ENCODE assay signal across 21 cellular contexts in genomic region chrX:154991476-154991875, GRCh38. TPM values are rescaled to one million over a fixed set of nuclear protein-coding genes. Genes with fewer than 3 reads are reported as not detected.
DNase-seq lines count a peak whose midpoint lies in the region; ATAC-seq and TF ChIP-seq lines count a peak whose summit lies in the region.
"Had no signal": no experiment of that assay in that cellular context is flagged by ENCODE, and none has a peak within 500 bp of the region (broad histone marks: within the 10 kb centered on the region; RNA-seq: fewer than 3 reads in every experiment).

No MANE protein-coding gene starts in this region.

- peaks cover 20% of the 10 kb centered on the region for H3K4me1 Mint-ChIP-seq in activated CD4-positive, alpha-beta T cell treated with anti-CD3 and anti-CD28 coated beads for 36 hours
- peaks cover 12% of the 10 kb centered on the region for H3K4me1 Mint-ChIP-seq in activated CD4-positive, alpha-beta T cell treated with anti-CD3 and anti-CD28 coated beads, Interleukin-2, amount 10 ng/mL, durations not matched to agents 24 days and 14 days
- peaks cover 23% of the 10 kb centered on the region for H3K4me1 Mint-ChIP-seq in activated naive CD8-positive, alpha-beta T cell treated with anti-CD3 and anti-CD28 coated beads, Interleukin-2, amount 50 U/mL, for 24 hours

- no peaks in the 10 kb centered on the region for H3K27me3 ChIP-seq in GM06990 (replicated peaks; ENCODE audit: control insufficient read depth, insufficient read depth, low read length)

- H3K36me3 Mint-ChIP-seq in activated CD4-positive, alpha-beta T cell treated with anti-CD3 and anti-CD28 coated beads for 36 hours (ENCODE audit: low read depth): no peaks in the 10 kb centered on the region
- no peaks in the 10 kb centered on the region for H3K36me3 Mint-ChIP-seq in activated CD4-positive, alpha-beta T cell treated with anti-CD3 and anti-CD28 coated beads, Interleukin-2, amount 10 ng/mL, durations not matched to agents 24 days and 14 days (ENCODE audit: low read depth)
- H3K36me3 Mint-ChIP-seq in activated naive CD8-positive, alpha-beta T cell treated with anti-CD3 and anti-CD28 coated beads, Interleukin-2, amount 50 U/mL, for 24 hours (ENCODE audit: low read depth): no peaks in the 10 kb centered on the region
- H3K36me3 Mint-ChIP-seq: CD4-positive, alpha-beta memory T cell had no signal

- H3K27ac Mint-ChIP-seq in activated CD4-positive, alpha-beta T cell treated with anti-CD3 and anti-CD28 coated beads for 36 hours: no peak overlapping the region
- no peak overlapping the region for H3K27ac Mint-ChIP-seq in activated CD4-positive, alpha-beta T cell treated with anti-CD3 and anti-CD28 coated beads, Interleukin-2, amount 10 ng/mL, durations not matched to agents 24 days and 14 days
- H3K27ac Mint-ChIP-seq in activated naive CD8-positive, alpha-beta T cell treated with anti-CD3 and anti-CD28 coated beads, Interleukin-2, amount 50 U/mL, for 24 hours: peak overlapping the region; percentile 52
- H3K27ac Mint-ChIP-seq: CD4-positive, alpha-beta memory T cell had no signal

- H3K36me3 ChIP-seq in GM06990 (ENCODE audit: control insufficient read depth, insufficient read depth, low read length): no peaks in the 10 kb centered on the region
- H3K36me3 ChIP-seq: BLaER1 treated with 17β-estradiol and CSF1 and Interleukin-3, amounts not matched to agents 10 nM and 100 nM had no signal

- no peak for DNase-seq in activated CD4-positive, alpha-beta T cell treated with anti-CD3 and anti-CD28 coated beads for 36 hours
- no peak for DNase-seq in activated CD4-positive, alpha-beta T cell treated with anti-CD3 and anti-CD28 coated beads, Interleukin-2, amount 10 ng/mL, durations not matched to agents 24 days and 14 days
- DNase-seq in GM06990 (ENCODE audit: extremely low read depth, insufficient read length) (peak; percentile 30), cerebellar nuclear complex (lab: John Stamatoyannopoulos, UW) (no peak)
- DNase-seq in activated naive CD8-positive, alpha-beta T cell treated with anti-CD3 and anti-CD28 coated beads, Interleukin-2, amount 50 U/mL, for 24 hours: no peak
- DNase-seq in stimulated activated naive CD8-positive, alpha-beta T cell treated with anti-CD3 and anti-CD28 coated beads, Interleukin-15, Interleukin-2, amounts not matched to agents 100 U/mL and 50 U/mL, for 24 hours: no peak
- DNase-seq: Caco-2; CD4-positive, alpha-beta memory T cell; DND-41; Karpas-422; MV-4-11; NCI-H1105 treated with DMSO at 0.1 percent for 48 hours; NCI-H2029 treated with DMSO at 0.1 percent for 48 hours; NCI-H226; NCI-H510A treated with DMSO at 0.1 percent for 48 hours; NCI-H748 treated with DMSO at 0.1 percent for 48 hours; PC-9; SIG-M5 had no signal

- TF ChIP-seq CTCF in GM06990 (IDR thresholded peaks at IDR 0.05; ENCODE audit: insufficient read depth, low read length, poor library complexity, severe bottlenecking): no peak

- no peak overlapping the region for H3K4me3 ChIP-seq in GM06990 (replicated peaks; ENCODE audit: low read depth, low read length)
- H3K4me3 ChIP-seq: BLaER1 treated with 17β-estradiol and CSF1 and Interleukin-3, amounts not matched to agents 10 nM and 100 nM; PC-9 had no signal

- intact Hi-C loops in activated CD4-positive, alpha-beta T cell treated with anti-CD3 and anti-CD28 coated beads for 36 hours (cut with DNase I, micrococcal nuclease): loop anchor here in 1 of 2 experiments (1.0 kb wide), 1 partner anchor 35 kb away; the partner anchor contains the start of gene FUNDC2
- intact Hi-C loops in activated CD4-positive, alpha-beta T cell treated with anti-CD3 and anti-CD28 coated beads, Interleukin-2, amount 10 ng/mL, durations not matched to agents 24 days and 14 days (cut with micrococcal nuclease): loop anchor here (2.0 kb wide), 1 partner anchor 35 kb away; the partner anchor contains the start of gene FUNDC2

- POLR2A ChIA-PET in activated CD4-positive, alpha-beta T cell treated with anti-CD3 and anti-CD28 coated beads for 36 hours (lab: Charles Lee): no interaction called here

- H3K27me3 Mint-ChIP-seq in activated CD4-positive, alpha-beta T cell treated with anti-CD3 and anti-CD28 coated beads for 36 hours: peaks cover 4% of the 10 kb centered on the region
- H3K27me3 Mint-ChIP-seq in activated CD4-positive, alpha-beta T cell treated with anti-CD3 and anti-CD28 coated beads, Interleukin-2, amount 10 ng/mL, durations not matched to agents 24 days and 14 days: peaks cover 10% of the 10 kb centered on the region
- no peaks in the 10 kb centered on the region for H3K27me3 Mint-ChIP-seq in activated naive CD8-positive, alpha-beta T cell treated with anti-CD3 and anti-CD28 coated beads, Interleukin-2, amount 50 U/mL, for 24 hours

- no peak overlapping the region for H3K4me3 Mint-ChIP-seq in activated CD4-positive, alpha-beta T cell treated with anti-CD3 and anti-CD28 coated beads for 36 hours
- no peak overlapping the region for H3K4me3 Mint-ChIP-seq in activated CD4-positive, alpha-beta T cell treated with anti-CD3 and anti-CD28 coated beads, Interleukin-2, amount 10 ng/mL, durations not matched to agents 24 days and 14 days
- peak overlapping the region; percentile 51 for H3K4me3 Mint-ChIP-seq in activated naive CD8-positive, alpha-beta T cell treated with anti-CD3 and anti-CD28 coated beads, Interleukin-2, amount 50 U/mL, for 24 hours
- H3K4me3 Mint-ChIP-seq: CD4-positive, alpha-beta memory T cell had no signal

- CTCF ChIA-PET in activated CD4-positive, alpha-beta T cell treated with anti-CD3 and anti-CD28 coated beads for 36 hours (lab: Charles Lee): interaction anchor here (1.1 to 2.3 kb wide), 2 partner anchors 11 to 65 kb away, joined by 4 to 8 read pairs; no protein-coding TSS in a partner anchor

- ATAC-seq in activated CD4-positive, alpha-beta T cell treated with anti-CD3 and anti-CD28 coated beads for 36 hours: peak; percentile 30
- ATAC-seq in activated naive CD8-positive, alpha-beta T cell treated with anti-CD3 and anti-CD28 coated beads, Interleukin-2, amount 50 U/mL, for 24 hours: no peak
- peak; percentile 46 for ATAC-seq in stimulated activated naive CD8-positive, alpha-beta T cell treated with anti-CD3 and anti-CD28 coated beads, Interleukin-15, Interleukin-2, amounts not matched to agents 100 U/mL and 50 U/mL, for 24 hours
- ATAC-seq in HG03039 (IDR thresholded peaks at IDR 0.05; ENCODE audit: unreplicated experiment) (no peak), GM19035 (IDR thresholded peaks at IDR 0.05; ENCODE audit: unreplicated experiment) (no peak)

- no peaks in the 10 kb centered on the region for H3K9me3 Mint-ChIP-seq in activated CD4-positive, alpha-beta T cell treated with anti-CD3 and anti-CD28 coated beads for 36 hours (ENCODE audit: low read depth)
- no peaks in the 10 kb centered on the region for H3K9me3 Mint-ChIP-seq in activated CD4-positive, alpha-beta T cell treated with anti-CD3 and anti-CD28 coated beads, Interleukin-2, amount 10 ng/mL, durations not matched to agents 24 days and 14 days
- no peaks in the 10 kb centered on the region for H3K9me3 Mint-ChIP-seq in activated naive CD8-positive, alpha-beta T cell treated with anti-CD3 and anti-CD28 coated beads, Interleukin-2, amount 50 U/mL, for 24 hours

RNA-seq across cellular contexts. Expression of gene F8, which starts 31.0 kb away (rescaled TPM):
- total RNA-seq in activated CD4-positive, alpha-beta T cell treated with anti-CD3 and anti-CD28 coated beads for 36 hours: 1 to 10 TPM; 5.4 to 6.3 TPM
- 3.0 and 3.7 TPM in 2 replicates for total RNA-seq in activated CD4-positive, alpha-beta T cell treated with anti-CD3 and anti-CD28 coated beads, Interleukin-2, amount 10 ng/mL, durations not matched to agents 24 days and 14 days

RNA-seq across cellular contexts. Expression of gene FUNDC2, which starts 35.2 kb away (rescaled TPM):
- 10 to 100 TPM; 83.7 to 86.9 TPM for total RNA-seq in activated CD4-positive, alpha-beta T cell treated with anti-CD3 and anti-CD28 coated beads for 36 hours
- total RNA-seq in activated CD4-positive, alpha-beta T cell treated with anti-CD3 and anti-CD28 coated beads, Interleukin-2, amount 10 ng/mL, durations not matched to agents 24 days and 14 days: 74.9 and 75.7 TPM in 2 replicates

Comparison
In these comparisons a context has a peak if more than half of its experiments do, and no peak if none do; other contexts are left out.
1. ATAC-seq: peak in activated CD4-positive, alpha-beta T cell treated with anti-CD3 and anti-CD28 coated beads for 36 hours (single experiment) and stimulated activated naive CD8-positive, alpha-beta T cell treated with anti-CD3 and anti-CD28 coated beads, Interleukin-15, Interleukin-2, amounts not matched to agents 100 U/mL and 50 U/mL, for 24 hours (single experiment); none in activated naive CD8-positive, alpha-beta T cell treated with anti-CD3 and anti-CD28 coated beads, Interleukin-2, amount 50 U/mL, for 24 hours (single experiment), HG03039 (single experiment) and GM19035 (single experiment).